In genomic region chr3:177835917-177836316, GRCh38 we compare ENCODE assay signal across 1 cellular context.
TF ChIP-seq lines count a peak whose summit lies in the region.

No MANE protein-coding gene starts in this region.

TF ChIP-seq in K562, 482 proteins besides CTCF, POLR2A, EP300 and RAD21 (continued from another document):
- TF ChIP-seq TRIM25 (IDR thresholded peaks at IDR 0.05; ENCODE audit: borderline replicate concordance) (no peak), HMBOX1 (IDR thresholded peaks at IDR 0.05) (peak; percentile 82)
TF ChIP-seq in K562: peak in this region for 6.
